ENCODE assay signal across 1 cellular context in the genomic region with DNA sequence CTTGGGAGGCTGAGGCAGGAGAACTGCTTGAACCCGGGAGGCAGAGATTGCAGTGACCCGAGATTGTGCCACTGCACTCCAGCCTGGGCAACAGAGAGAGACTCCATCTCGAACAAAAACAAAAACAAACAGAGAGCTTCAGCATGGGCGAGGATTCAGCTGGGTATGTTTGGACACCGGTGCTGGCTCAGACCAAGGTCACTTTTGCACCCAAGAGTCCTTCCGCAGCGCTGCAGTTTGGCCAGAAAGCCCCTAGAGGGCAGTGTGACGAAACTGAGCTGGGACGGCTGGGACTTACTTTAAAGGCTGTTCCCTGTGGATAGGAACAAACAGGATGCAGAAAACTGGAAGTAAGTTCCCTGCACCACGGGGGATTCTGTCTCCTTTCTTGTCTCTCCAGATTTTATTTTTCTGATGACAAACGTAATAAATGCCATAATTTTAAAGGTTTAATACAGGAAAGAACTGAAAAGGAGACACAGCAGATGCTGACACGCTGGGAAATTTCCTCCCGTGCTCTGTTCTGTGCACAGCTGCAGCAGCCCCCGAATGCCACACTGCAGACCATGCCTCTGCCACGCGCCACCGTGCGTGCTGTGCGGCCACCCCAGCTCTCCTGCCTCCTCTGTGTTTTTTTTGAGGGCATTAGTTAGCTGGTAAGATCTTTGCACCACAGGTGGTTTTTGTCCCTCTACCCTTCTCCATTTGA.
TF ChIP-seq lines count a peak whose summit lies in the region.

No MANE protein-coding gene starts in this region.

TF ChIP-seq in HepG2, 621 proteins besides CTCF, POLR2A, EP300 and RAD21 (continued from another document and continues in another):
- TF ChIP-seq, protein P1, sequence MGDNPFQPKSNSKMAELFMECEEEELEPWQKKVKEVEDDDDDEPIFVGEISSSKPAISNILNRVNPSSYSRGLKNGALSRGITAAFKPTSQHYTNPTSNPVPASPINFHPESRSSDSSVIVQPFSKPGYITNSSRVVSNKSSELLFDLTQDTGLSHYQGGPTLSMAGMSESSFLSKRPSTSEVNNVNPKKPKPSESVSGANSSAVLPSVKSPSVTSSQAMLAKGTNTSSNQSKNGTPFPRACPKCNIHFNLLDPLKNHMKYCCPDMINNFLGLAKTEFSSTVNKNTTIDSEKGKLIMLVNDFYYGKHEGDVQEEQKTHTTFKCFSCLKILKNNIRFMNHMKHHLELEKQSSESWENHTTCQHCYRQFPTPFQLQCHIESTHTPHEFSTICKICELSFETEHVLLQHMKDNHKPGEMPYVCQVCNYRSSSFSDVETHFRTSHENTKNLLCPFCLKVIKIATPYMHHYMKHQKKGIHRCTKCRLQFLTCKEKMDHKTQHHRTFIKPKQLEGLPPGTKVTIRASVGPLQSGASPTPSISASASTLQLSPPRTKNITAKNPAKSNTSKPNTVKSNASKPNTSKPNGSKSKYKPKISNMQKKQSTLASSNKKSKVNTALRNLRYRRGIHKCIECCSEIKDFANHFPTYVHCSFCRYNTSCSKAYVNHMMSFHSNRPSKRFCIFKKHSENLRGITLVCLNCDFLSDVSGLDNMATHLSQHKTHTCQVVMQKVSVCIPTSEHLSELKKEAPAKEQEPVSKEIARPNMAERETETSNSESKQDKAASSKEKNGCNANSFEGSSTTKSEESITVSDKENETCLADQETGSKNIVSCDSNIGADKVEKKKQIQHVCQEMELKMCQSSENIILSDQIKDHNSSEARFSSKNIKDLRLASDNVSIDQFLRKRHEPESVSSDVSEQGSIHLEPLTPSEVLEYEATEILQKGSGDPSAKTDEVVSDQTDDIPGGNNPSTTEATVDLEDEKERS (CRISPR knock-in tag; IDR thresholded peaks at IDR 0.05) = no peak
- TF ChIP-seq STAG1 (CRISPR knock-in tag; IDR thresholded peaks at IDR 0.05) = peak; percentile 90
- 0 out of 2 replicates have a peak, but pooled peaks have one; percentile 31 for TF ChIP-seq ZFP90 (CRISPR knock-in tag; IDR thresholded peaks at IDR 0.05; ENCODE audit: borderline replicate concordance)
- TF ChIP-seq NFE2L1 (CRISPR knock-in tag; IDR thresholded peaks at IDR 0.05; ENCODE audit: borderline replicate concordance) = no peak
- peak; percentile 32; the same call in 1 of the 2 replicates for TF ChIP-seq SP5 (CRISPR knock-in tag; IDR thresholded peaks at IDR 0.05; ENCODE audit: borderline replicate concordance, low read depth)
- no peak for TF ChIP-seq SP1 (IDR thresholded peaks at IDR 0.05)
- no peak for TF ChIP-seq SP1 (CRISPR knock-in tag; IDR thresholded peaks at IDR 0.05)
- TF ChIP-seq NFE2L2 (IDR thresholded peaks at IDR 0.05; ENCODE audit: low read length) = no peak
- no peak for TF ChIP-seq ZNF546 (CRISPR knock-in tag; conservative IDR thresholded peaks at IDR 0.05)
- peak; percentile 67; the same call in 1 of the 2 replicates for TF ChIP-seq ZNF788 (CRISPR knock-in tag; IDR thresholded peaks at IDR 0.05; ENCODE audit: borderline replicate concordance)
- TF ChIP-seq, protein P2, sequence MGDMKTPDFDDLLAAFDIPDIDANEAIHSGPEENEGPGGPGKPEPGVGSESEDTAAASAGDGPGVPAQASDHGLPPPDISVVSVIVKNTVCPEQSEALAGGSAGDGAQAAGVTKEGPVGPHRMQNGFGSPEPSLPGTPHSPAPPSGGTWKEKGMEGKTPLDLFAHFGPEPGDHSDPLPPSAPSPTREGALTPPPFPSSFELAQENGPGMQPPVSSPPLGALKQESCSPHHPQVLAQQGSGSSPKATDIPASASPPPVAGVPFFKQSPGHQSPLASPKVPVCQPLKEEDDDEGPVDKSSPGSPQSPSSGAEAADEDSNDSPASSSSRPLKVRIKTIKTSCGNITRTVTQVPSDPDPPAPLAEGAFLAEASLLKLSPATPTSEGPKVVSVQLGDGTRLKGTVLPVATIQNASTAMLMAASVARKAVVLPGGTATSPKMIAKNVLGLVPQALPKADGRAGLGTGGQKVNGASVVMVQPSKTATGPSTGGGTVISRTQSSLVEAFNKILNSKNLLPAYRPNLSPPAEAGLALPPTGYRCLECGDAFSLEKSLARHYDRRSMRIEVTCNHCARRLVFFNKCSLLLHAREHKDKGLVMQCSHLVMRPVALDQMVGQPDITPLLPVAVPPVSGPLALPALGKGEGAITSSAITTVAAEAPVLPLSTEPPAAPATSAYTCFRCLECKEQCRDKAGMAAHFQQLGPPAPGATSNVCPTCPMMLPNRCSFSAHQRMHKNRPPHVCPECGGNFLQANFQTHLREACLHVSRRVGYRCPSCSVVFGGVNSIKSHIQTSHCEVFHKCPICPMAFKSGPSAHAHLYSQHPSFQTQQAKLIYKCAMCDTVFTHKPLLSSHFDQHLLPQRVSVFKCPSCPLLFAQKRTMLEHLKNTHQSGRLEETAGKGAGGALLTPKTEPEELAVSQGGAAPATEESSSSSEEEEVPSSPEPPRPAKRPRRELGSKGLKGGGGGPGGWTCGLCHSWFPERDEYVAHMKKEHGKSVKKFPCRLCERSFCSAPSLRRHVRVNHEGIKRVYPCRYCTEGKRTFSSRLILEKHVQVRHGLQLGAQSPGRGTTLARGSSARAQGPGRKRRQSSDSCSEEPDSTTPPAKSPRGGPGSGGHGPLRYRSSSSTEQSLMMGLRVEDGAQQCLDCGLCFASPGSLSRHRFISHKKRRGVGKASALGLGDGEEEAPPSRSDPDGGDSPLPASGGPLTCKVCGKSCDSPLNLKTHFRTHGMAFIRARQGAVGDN (CRISPR knock-in tag; IDR thresholded peaks at IDR 0.05) = peak; percentile 66
- peak; percentile 57; the same call in 1 of the 2 replicates for TF ChIP-seq ZSCAN9 (CRISPR knock-in tag; IDR thresholded peaks at IDR 0.05; ENCODE audit: borderline replicate concordance)
- TF ChIP-seq, protein P3, sequence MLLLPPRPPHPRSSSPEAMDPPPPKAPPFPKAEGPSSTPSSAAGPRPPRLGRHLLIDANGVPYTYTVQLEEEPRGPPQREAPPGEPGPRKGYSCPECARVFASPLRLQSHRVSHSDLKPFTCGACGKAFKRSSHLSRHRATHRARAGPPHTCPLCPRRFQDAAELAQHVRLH (CRISPR knock-in tag; IDR thresholded peaks at IDR 0.05; ENCODE audit: borderline replicate concordance, low read depth) = peak; percentile 65
- TF ChIP-seq ZMYM2 (CRISPR knock-in tag; IDR thresholded peaks at IDR 0.05) = peak; percentile 52; the same call in 1 of the 2 replicates
- no peak for TF ChIP-seq HIVEP1 (CRISPR knock-in tag; IDR thresholded peaks at IDR 0.05)
- peak; percentile 73; the same call in 1 of the 2 replicates for TF ChIP-seq CBX5 (CRISPR knock-in tag; IDR thresholded peaks at IDR 0.05; ENCODE audit: borderline replicate concordance)
- 0 out of 2 replicates have a peak, but pooled peaks have one; percentile 32 for TF ChIP-seq CREM (IDR thresholded peaks at IDR 0.05)
- TF ChIP-seq CREM (CRISPR knock-in tag; IDR thresholded peaks at IDR 0.05) = no peak
- no peak for TF ChIP-seq ATF7 (IDR thresholded peaks at IDR 0.05)
- no peak for TF ChIP-seq ATF7 (CRISPR knock-in tag; IDR thresholded peaks at IDR 0.05)
- TF ChIP-seq, protein P4, sequence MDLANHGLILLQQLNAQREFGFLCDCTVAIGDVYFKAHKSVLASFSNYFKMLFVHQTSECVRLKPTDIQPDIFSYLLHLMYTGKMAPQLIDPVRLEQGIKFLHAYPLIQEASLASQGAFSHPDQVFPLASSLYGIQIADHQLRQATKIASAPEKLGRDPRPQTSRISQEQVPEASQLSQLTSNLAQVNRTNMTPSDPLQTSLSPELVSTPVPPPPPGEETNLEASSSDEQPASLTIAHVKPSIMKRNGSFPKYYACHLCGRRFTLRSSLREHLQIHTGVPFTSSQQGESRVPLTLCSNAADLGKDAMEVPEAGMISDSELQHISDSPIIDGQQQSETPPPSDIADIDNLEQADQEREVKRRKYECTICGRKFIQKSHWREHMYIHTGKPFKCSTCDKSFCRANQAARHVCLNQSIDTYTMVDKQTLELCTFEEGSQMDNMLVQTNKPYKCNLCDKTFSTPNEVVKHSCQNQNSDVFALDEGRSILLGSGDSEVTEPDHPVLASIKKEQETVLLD (CRISPR knock-in tag; IDR thresholded peaks at IDR 0.05; ENCODE audit: low read depth) = no peak
- TF ChIP-seq HMG20A (CRISPR knock-in tag; IDR thresholded peaks at IDR 0.05; ENCODE audit: borderline replicate concordance) = peak; percentile 50; the same call in 1 of the 2 replicates
- TF ChIP-seq, protein P5, sequence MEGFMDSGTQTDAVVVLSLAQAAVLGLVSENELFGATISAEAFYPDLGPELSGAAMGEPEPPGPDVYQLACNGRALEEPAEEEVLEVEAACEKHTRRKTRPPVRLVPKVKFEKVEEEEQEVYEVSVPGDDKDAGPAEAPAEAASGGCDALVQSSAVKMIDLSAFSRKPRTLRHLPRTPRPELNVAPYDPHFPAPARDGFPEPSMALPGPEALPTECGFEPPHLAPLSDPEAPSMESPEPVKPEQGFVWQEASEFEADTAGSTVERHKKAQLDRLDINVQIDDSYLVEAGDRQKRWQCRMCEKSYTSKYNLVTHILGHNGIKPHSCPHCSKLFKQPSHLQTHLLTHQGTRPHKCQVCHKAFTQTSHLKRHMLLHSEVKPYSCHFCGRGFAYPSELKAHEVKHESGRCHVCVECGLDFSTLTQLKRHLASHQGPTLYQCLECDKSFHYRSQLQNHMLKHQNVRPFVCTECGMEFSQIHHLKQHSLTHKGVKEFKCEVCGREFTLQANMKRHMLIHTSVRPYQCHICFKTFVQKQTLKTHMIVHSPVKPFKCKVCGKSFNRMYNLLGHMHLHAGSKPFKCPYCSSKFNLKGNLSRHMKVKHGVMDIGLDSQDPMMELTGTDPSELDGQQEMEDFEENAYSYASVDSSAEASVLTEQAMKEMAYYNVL (CRISPR knock-in tag; IDR thresholded peaks at IDR 0.05; ENCODE audit: borderline replicate concordance) = peak; percentile 42; the same call in 1 of the 2 replicates
- peak; percentile 61; the same call in 1 of the 2 replicates for TF ChIP-seq MIER2 (CRISPR knock-in tag; IDR thresholded peaks at IDR 0.05)
- TF ChIP-seq ZNF577 (CRISPR knock-in tag; IDR thresholded peaks at IDR 0.05; ENCODE audit: borderline replicate concordance, low read depth) = no peak
- no peak for TF ChIP-seq FOXP1 (IDR thresholded peaks at IDR 0.05)
- TF ChIP-seq FOXP1 (CRISPR knock-in tag; IDR thresholded peaks at IDR 0.05) = peak; percentile 20; the same call in 1 of the 2 replicates
- no peak for TF ChIP-seq ZC3H13 (CRISPR knock-in tag; IDR thresholded peaks at IDR 0.05)
- TF ChIP-seq TRIM24 (CRISPR knock-in tag; IDR thresholded peaks at IDR 0.05) = no peak
- TF ChIP-seq ZNF766 (CRISPR knock-in tag; IDR thresholded peaks at IDR 0.05; ENCODE audit: borderline replicate concordance) = 0 out of 2 replicates have a peak, but pooled peaks have one; percentile 64
- no peak for TF ChIP-seq KLF12 (CRISPR knock-in tag; IDR thresholded peaks at IDR 0.05; ENCODE audit: borderline replicate concordance)
- TF ChIP-seq, protein P6, sequence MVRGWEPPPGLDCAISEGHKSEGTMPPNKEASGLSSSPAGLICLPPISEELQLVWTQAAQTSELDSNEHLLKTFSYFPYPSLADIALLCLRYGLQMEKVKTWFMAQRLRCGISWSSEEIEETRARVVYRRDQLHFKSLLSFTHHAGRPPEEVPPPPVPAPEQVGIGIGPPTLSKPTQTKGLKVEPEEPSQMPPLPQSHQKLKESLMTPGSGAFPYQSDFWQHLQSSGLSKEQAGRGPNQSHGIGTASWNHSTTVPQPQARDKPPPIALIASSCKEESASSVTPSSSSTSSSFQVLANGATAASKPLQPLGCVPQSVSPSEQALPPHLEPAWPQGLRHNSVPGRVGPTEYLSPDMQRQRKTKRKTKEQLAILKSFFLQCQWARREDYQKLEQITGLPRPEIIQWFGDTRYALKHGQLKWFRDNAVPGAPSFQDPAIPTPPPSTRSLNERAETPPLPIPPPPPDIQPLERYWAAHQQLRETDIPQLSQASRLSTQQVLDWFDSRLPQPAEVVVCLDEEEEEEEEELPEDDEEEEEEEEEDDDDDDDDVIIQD (CRISPR knock-in tag; IDR thresholded peaks at IDR 0.05; ENCODE audit: low read depth) = peak; percentile 67; the same call in 1 of the 2 replicates
- TF ChIP-seq, protein P7, sequence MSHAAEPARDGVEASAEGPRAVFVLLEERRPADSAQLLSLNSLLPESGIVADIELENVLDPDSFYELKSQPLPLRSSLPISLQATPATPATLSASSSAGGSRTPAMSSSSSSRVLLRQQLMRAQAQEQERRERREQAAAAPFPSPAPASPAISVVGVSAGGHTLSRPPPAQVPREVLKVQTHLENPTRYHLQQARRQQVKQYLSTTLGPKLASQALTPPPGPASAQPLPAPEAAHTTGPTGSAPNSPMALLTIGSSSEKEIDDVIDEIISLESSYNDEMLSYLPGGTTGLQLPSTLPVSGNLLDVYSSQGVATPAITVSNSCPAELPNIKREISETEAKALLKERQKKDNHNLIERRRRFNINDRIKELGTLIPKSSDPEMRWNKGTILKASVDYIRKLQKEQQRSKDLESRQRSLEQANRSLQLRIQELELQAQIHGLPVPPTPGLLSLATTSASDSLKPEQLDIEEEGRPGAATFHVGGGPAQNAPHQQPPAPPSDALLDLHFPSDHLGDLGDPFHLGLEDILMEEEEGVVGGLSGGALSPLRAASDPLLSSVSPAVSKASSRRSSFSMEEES (CRISPR knock-in tag; IDR thresholded peaks at IDR 0.05) = peak; percentile 21; the same call in 1 of the 2 replicates
- TF ChIP-seq NFRKB (IDR thresholded peaks at IDR 0.05) = no peak
- TF ChIP-seq ZNF12 (CRISPR knock-in tag; IDR thresholded peaks at IDR 0.05) = no peak
- no peak for TF ChIP-seq SRY (CRISPR knock-in tag; IDR thresholded peaks at IDR 0.05)
- peak; percentile 56; the same call in 1 of the 2 replicates for TF ChIP-seq ETV5 (CRISPR knock-in tag; IDR thresholded peaks at IDR 0.05; ENCODE audit: borderline replicate concordance)
- no peak for TF ChIP-seq FOSL1 (CRISPR knock-in tag; IDR thresholded peaks at IDR 0.05; ENCODE audit: borderline replicate concordance)
- peak; percentile 74; the same call in 1 of the 2 replicates for TF ChIP-seq ZNF614 (CRISPR knock-in tag; IDR thresholded peaks at IDR 0.05; ENCODE audit: borderline replicate concordance)
- TF ChIP-seq KMT2A (CRISPR knock-in tag; IDR thresholded peaks at IDR 0.05) = 0 out of 2 replicates have a peak, but pooled peaks have one; percentile 56
- no peak for TF ChIP-seq ZNF674 (CRISPR knock-in tag; IDR thresholded peaks at IDR 0.05; ENCODE audit: low read depth)
- no peak; the same call in 1 of the 2 replicates for TF ChIP-seq GABPB1 (CRISPR knock-in tag; IDR thresholded peaks at IDR 0.05)
- peak; percentile 44; the same call in 1 of the 2 replicates for TF ChIP-seq ZNF143 (CRISPR knock-in tag; IDR thresholded peaks at IDR 0.05)
- TF ChIP-seq SNAPC2 (CRISPR knock-in tag; IDR thresholded peaks at IDR 0.05) = no peak
- TF ChIP-seq, protein P8, sequence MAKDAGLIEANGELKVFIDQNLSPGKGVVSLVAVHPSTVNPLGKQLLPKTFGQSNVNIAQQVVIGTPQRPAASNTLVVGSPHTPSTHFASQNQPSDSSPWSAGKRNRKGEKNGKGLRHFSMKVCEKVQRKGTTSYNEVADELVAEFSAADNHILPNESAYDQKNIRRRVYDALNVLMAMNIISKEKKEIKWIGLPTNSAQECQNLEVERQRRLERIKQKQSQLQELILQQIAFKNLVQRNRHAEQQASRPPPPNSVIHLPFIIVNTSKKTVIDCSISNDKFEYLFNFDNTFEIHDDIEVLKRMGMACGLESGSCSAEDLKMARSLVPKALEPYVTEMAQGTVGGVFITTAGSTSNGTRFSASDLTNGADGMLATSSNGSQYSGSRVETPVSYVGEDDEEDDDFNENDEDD (CRISPR knock-in tag; IDR thresholded peaks at IDR 0.05; ENCODE audit: borderline replicate concordance) = no peak
- 0 out of 2 replicates have a peak, but pooled peaks have one; percentile 65 for TF ChIP-seq ZSCAN20 (CRISPR knock-in tag; IDR thresholded peaks at IDR 0.05; ENCODE audit: borderline replicate concordance)
- TF ChIP-seq ZSCAN25 (CRISPR knock-in tag; IDR thresholded peaks at IDR 0.05) = no peak
- no peak for TF ChIP-seq ZNF337 (CRISPR knock-in tag; IDR thresholded peaks at IDR 0.05; ENCODE audit: borderline replicate concordance, low read depth)
- TF ChIP-seq ZNF761 (CRISPR knock-in tag; conservative IDR thresholded peaks at IDR 0.05) = 0 out of 2 replicates have a peak, but pooled peaks have one; percentile 28
